In genomic region chr2:105604938-105605337, GRCh38 we compare ENCODE assay signal across 16 cellular contexts.
DNase-seq lines count a peak whose midpoint lies in the region; TF ChIP-seq lines count a peak whose summit lies in the region.
"Had no signal": no experiment of that assay in that cellular context is flagged by ENCODE, and none has a peak within 500 bp of the region (broad histone marks: within the 10 kb centered on the region; RNA-seq: fewer than 3 reads in every experiment).

No MANE protein-coding gene starts in this region.

- peak overlapping the region; percentile 32 for H3K4me3 ChIP-seq in adipocyte (ENCODE audit: low read length)
- H3K4me3 ChIP-seq in esophagus muscularis mucosa: peak overlapping the region in 1 of 4 donors; percentile 26
- no peak overlapping the region for H3K4me3 ChIP-seq in subcutaneous abdominal adipose tissue (ENCODE audit: low read depth in 1 of 5, low read length in 5 of 5)
- H3K4me3 ChIP-seq: lower lobe of right lung, pancreas had no signal

- TF ChIP-seq CTCF in esophagus muscularis mucosa (IDR thresholded peaks at IDR 0.05): no peak
- no peak for TF ChIP-seq CTCF in GM13977 (IDR thresholded peaks at IDR 0.05; ENCODE audit: extremely low read depth, insufficient read depth, missing control alignments)

- no peaks in the 10 kb centered on the region for H3K36me3 Mint-ChIP-seq in activated CD4-positive, alpha-beta T cell treated with anti-CD3 and anti-CD28 coated beads, Interleukin-2, amount 10 ng/mL, durations not matched to agents 24 days and 14 days (ENCODE audit: low read depth)
- H3K36me3 Mint-ChIP-seq: activated CD4-positive, alpha-beta memory T cell treated with anti-CD3 and anti-CD28 coated beads for 36 hours had no signal

- H3K27ac Mint-ChIP-seq in activated CD4-positive, alpha-beta T cell treated with anti-CD3 and anti-CD28 coated beads, Interleukin-2, amount 10 ng/mL, durations not matched to agents 24 days and 14 days: no peak overlapping the region
- H3K27ac Mint-ChIP-seq: activated CD4-positive, alpha-beta memory T cell treated with anti-CD3 and anti-CD28 coated beads for 36 hours; stimulated activated naive CD8-positive, alpha-beta T cell treated with anti-CD3 and anti-CD28 coated beads, Interleukin-15, amount 100 ng/mL, for 72 hours had no signal

- H3K27me3 Mint-ChIP-seq in activated CD4-positive, alpha-beta T cell treated with anti-CD3 and anti-CD28 coated beads, Interleukin-2, amount 10 ng/mL, durations not matched to agents 24 days and 14 days: peaks cover 27% of the 10 kb centered on the region
- H3K27me3 Mint-ChIP-seq: activated CD4-positive, alpha-beta memory T cell treated with anti-CD3 and anti-CD28 coated beads for 36 hours; stimulated activated naive CD8-positive, alpha-beta T cell treated with anti-CD3 and anti-CD28 coated beads, Interleukin-15, amount 100 ng/mL, for 72 hours had no signal

- DNase-seq in adipocyte (ENCODE audit: low read depth) (peak; percentile 41), esophagus muscularis mucosa (ENCODE audit: extremely low spot score) (no peak), HuH-7 (ENCODE audit: low spot score) (no peak), NCI-H1436 treated with DMSO at 0.1 percent for 48 hours (lab: John Stamatoyannopoulos, UW) (no peak), GM13977 (ENCODE audit: low spot score) (no peak)
- DNase-seq in activated CD4-positive, alpha-beta T cell treated with anti-CD3 and anti-CD28 coated beads, Interleukin-2, amount 10 ng/mL, durations not matched to agents 24 days and 14 days: no peak
- DNase-seq: activated CD4-positive, alpha-beta memory T cell treated with anti-CD3 and anti-CD28 coated beads for 36 hours; activated effector memory CD4-positive, alpha-beta T cell treated with anti-CD3 and anti-CD28 coated beads, Interleukin-2, amount 50 U/mL, for 16 hours; lower lobe of right lung; NCI-H1048; pancreas; RPMI8226; stimulated activated naive CD8-positive, alpha-beta T cell treated with anti-CD3 and anti-CD28 coated beads, Interleukin-15, amount 100 ng/mL, for 72 hours; T-helper 9 cell had no signal

- in situ Hi-C loops in GM13977 (cut with MboI; ENCODE audit: low pct_unique_long_range_greater_than_20kb, low sequenced_read_pairs, unreplicated experiment): no loop called here

- H3K4me3 Mint-ChIP-seq in activated CD4-positive, alpha-beta T cell treated with anti-CD3 and anti-CD28 coated beads, Interleukin-2, amount 10 ng/mL, durations not matched to agents 24 days and 14 days: no peak overlapping the region
- H3K4me3 Mint-ChIP-seq: activated CD4-positive, alpha-beta memory T cell treated with anti-CD3 and anti-CD28 coated beads for 36 hours; stimulated activated naive CD8-positive, alpha-beta T cell treated with anti-CD3 and anti-CD28 coated beads, Interleukin-15, amount 100 ng/mL, for 72 hours had no signal

- peak; percentile 37 for TF ChIP-seq EP300 in esophagus muscularis mucosa (IDR thresholded peaks at IDR 0.05)

- whole genome bisulfite sequencing in esophagus muscularis mucosa: 24% methylated on average over 3 of the region's 3 CpGs

- intact Hi-C loops in esophagus muscularis mucosa (cut with DNase I): no loop called here
- intact Hi-C loops in activated CD4-positive, alpha-beta T cell treated with anti-CD3 and anti-CD28 coated beads, Interleukin-2, amount 10 ng/mL, durations not matched to agents 24 days and 14 days (cut with micrococcal nuclease): no loop called here

- TF ChIP-seq POLR2A in esophagus muscularis mucosa (IDR thresholded peaks at IDR 0.05; ENCODE audit: low read depth): no peak

- peaks cover 4% of the 10 kb centered on the region for H3K27me3 ChIP-seq in adipocyte (replicated peaks; ENCODE audit: control insufficient read depth, insufficient read depth, low read length)
- H3K27me3 ChIP-seq in esophagus muscularis mucosa: no peaks in the 10 kb centered on the region
- no peaks in the 10 kb centered on the region for H3K27me3 ChIP-seq in layer of hippocampus (ENCODE audit: control insufficient read depth, insufficient read depth, low read length)
- H3K27me3 ChIP-seq in subcutaneous abdominal adipose tissue (ENCODE audit: control insufficient read depth in 5 of 5, insufficient read depth in 4 of 5, low read length in 5 of 5): no peaks in the 10 kb centered on the region
- H3K27me3 ChIP-seq: pancreas had no signal

- no peaks in the 10 kb centered on the region for H3K4me1 Mint-ChIP-seq in activated CD4-positive, alpha-beta T cell treated with anti-CD3 and anti-CD28 coated beads, Interleukin-2, amount 10 ng/mL, durations not matched to agents 24 days and 14 days

- H3K36me3 ChIP-seq in adipocyte (ENCODE audit: control insufficient read depth, insufficient read depth, low read length, severe bottlenecking) (no peaks in the 10 kb centered on the region), esophagus muscularis mucosa (no peaks in the 10 kb centered on the region), subcutaneous abdominal adipose tissue (ENCODE audit: control insufficient read depth in 5 of 5, insufficient read depth in 5 of 5, low read length in 5 of 5) (no peaks in the 10 kb centered on the region)
- H3K36me3 ChIP-seq: lower lobe of right lung, pancreas had no signal

- H3K9me3 Mint-ChIP-seq in activated CD4-positive, alpha-beta T cell treated with anti-CD3 and anti-CD28 coated beads, Interleukin-2, amount 10 ng/mL, durations not matched to agents 24 days and 14 days: no peaks in the 10 kb centered on the region
- H3K9me3 Mint-ChIP-seq: activated CD4-positive, alpha-beta memory T cell treated with anti-CD3 and anti-CD28 coated beads for 36 hours; stimulated activated naive CD8-positive, alpha-beta T cell treated with anti-CD3 and anti-CD28 coated beads, Interleukin-15, amount 100 ng/mL, for 72 hours had no signal

- H3K4me1 ChIP-seq in adipocyte (ENCODE audit: control insufficient read depth, insufficient read depth, low read length) (peaks cover 11% of the 10 kb centered on the region), esophagus muscularis mucosa (peaks cover 13 to 22% (median 17%) of the 10 kb centered on the region in 4 donors), subcutaneous abdominal adipose tissue (ENCODE audit: control insufficient read depth in 5 of 5, insufficient read depth in 5 of 5, low read length in 5 of 5) (peaks cover 0 to 15% (median 9%) of the 10 kb centered on the region in 5 donors)
- H3K4me1 ChIP-seq: lower lobe of right lung, pancreas had no signal

- H3K9me3 ChIP-seq in adipocyte (ENCODE audit: control insufficient read depth, low read length): no peaks in the 10 kb centered on the region
- H3K9me3 ChIP-seq in esophagus muscularis mucosa: no peaks in the 10 kb centered on the region
- no peaks in the 10 kb centered on the region for H3K9me3 ChIP-seq in subcutaneous abdominal adipose tissue (ENCODE audit: control insufficient read depth in 5 of 5, low read length in 5 of 5)
- H3K9me3 ChIP-seq: lower lobe of right lung, pancreas had no signal

- H3K27ac ChIP-seq in esophagus muscularis mucosa (replicated peaks in 1 of 4) (peak overlapping the region; percentile 61 to 76 (median 74)), layer of hippocampus (ENCODE audit: low read depth, low read length) (peak overlapping the region; percentile 8), subcutaneous abdominal adipose tissue (ENCODE audit: low read depth, low read length) (peak overlapping the region; percentile 14)
- H3K27ac ChIP-seq: pancreas had no signal

- H3K9ac ChIP-seq in adipocyte (ENCODE audit: low read length) (peak overlapping the region; percentile 60), subcutaneous abdominal adipose tissue (ENCODE audit: low read length in 5 of 5) (no peak overlapping the region)

Comparison
In these comparisons a context has a peak if more than half of its experiments do, and no peak if none do; other contexts are left out.
1. H3K27ac ChIP-seq: peak in every context shown above with its lines; median percentile 74 in esophagus muscularis mucosa; 14 in subcutaneous abdominal adipose tissue; 8 in layer of hippocampus.